20 cellular contexts compared by ENCODE assay signal in genomic region chr1:26230692-26231091, GRCh38. TPM values are rescaled to one million over a fixed set of nuclear protein-coding genes. Genes with fewer than 3 reads are reported as not detected.
"Had no signal": no experiment of that assay in that cellular context is flagged by ENCODE, and none has a peak within 500 bp of the region (broad histone marks: within the 10 kb centered on the region; RNA-seq: fewer than 3 reads in every experiment).

No MANE protein-coding gene starts in this region.

RNA-seq across cellular contexts. Expression of gene CATSPER4, which starts 40.3 kb away (rescaled TPM):
- total RNA-seq: dermis microvascular lymphatic vessel endothelial cell; esophagus mucosa; esophagus squamous epithelium; gastrocnemius medialis; glomerular endothelial cell; heart right ventricle; left cardiac atrium; left lung; left ventricle myocardium superior; lower leg skin; lower lobe of right lung; lung microvascular endothelial cell; mesenteric fat pad; mucosa of descending colon; myocyte; naive thymus-derived CD8-positive, alpha-beta T cell had no signal
- polyA plus RNA-seq: heart right ventricle; naive thymus-derived CD8-positive, alpha-beta T cell had no signal

RNA-seq across cellular contexts. Expression of gene CNKSR1, which starts 53.4 kb away (rescaled TPM):
- total RNA-seq: dermis microvascular lymphatic vessel endothelial cell, glomerular endothelial cell, lung microvascular endothelial cell had no signal

RNA-seq across cellular contexts. Expression of gene ZNF593OS, which starts 59.1 kb away (rescaled TPM):
- total RNA-seq: dermis microvascular lymphatic vessel endothelial cell; endodermal cell; esophagus squamous epithelium; glomerular endothelial cell; heart right ventricle; kidney epithelial cell; left cardiac atrium; left lung; left ventricle myocardium superior; lower leg skin; lower lobe of right lung; lung microvascular endothelial cell; mesenteric fat pad; mesothelial cell of epicardium; mucosa of descending colon; myocyte; naive thymus-derived CD8-positive, alpha-beta T cell had no signal
- polyA plus RNA-seq: keratinocyte had no signal
